ENCODE assay signal across 8 cellular contexts in the genomic region with DNA sequence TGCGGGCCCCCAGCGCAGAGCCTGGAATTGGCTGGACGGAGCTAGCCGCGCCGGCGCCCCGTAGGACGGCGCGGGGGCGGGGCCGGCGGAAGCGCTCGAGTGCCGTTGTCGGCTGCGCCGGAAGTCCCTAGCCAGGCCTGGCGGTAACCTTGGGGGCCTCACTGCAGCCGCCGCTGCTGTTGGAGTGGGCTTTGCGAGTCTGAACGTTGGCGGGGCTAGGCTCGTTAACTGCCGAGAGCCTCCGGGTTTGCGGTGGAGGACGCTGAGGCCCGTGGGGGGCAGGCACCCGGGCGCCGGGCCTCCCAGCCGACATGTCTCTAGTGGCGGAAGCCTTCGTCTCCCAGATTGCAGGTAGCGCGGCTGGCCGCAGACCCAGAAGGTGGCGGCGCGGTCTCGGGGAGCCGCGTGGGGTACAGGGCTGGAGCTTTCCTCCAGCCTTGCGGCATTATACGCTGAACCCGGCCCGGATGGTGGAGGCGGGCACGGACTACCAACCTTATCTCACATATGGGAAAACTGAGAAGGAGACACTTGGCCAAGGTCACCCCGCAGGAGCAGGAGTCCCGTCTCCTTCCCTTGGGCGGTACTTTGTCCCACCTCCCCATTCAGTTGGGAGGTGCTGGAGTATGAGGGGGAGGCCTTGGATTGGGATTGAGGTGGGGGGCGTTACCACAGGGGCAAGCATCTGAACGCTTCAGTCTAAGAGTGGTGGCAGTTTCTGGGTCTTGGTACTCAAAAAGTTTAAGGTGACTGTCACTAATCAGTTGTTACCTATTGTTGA. TPM values are rescaled to one million over a fixed set of nuclear protein-coding genes. Genes with fewer than 3 reads are reported as not detected.
DNase-seq lines count a peak whose midpoint lies in the region; ATAC-seq, FAIRE-seq and TF ChIP-seq lines count a peak whose summit lies in the region.

A gene (plus strand): TSS at position 124 of the 781 bp plus-strand sequence. CDS start 188 bp downstream, at position 312.

- BruUV-seq in endothelial cell of umbilical vein (replicated peaks; lab: Mats Ljungman, UMichigan), result TSS peak; percentile 45

- TF ChIP-seq CTCF in OCI-LY1 (IDR thresholded peaks at IDR 0.05; ENCODE audit: low read length) (peak; percentile 12; the same call in 1 of the 2 replicates), endothelial cell of umbilical vein (IDR thresholded peaks at IDR 0.05; ENCODE audit: extremely low read depth in 1 of 2, insufficient read depth in 1 of 2, low read depth in 1 of 2, low read length in 2 of 2) (peak in 1 of 2 donors; percentile 10)

- H3K79me2 ChIP-seq in OCI-LY1 (ENCODE audit: insufficient read depth, low read length) (peaks cover 24% of the 10 kb centered on the region), endothelial cell of umbilical vein (ENCODE audit: control insufficient read depth, insufficient read depth, low read length) (peaks cover 38% of the 10 kb centered on the region)

- dilution Hi-C loops in endothelial cell of umbilical vein (cut with MboI; ENCODE audit: extremely low pct_ligation_motif_present, low sequenced_read_pairs), result no loop called here

- H2AFZ ChIP-seq in OCI-LY1 (ENCODE audit: low read length) (0 out of 2 replicates have a peak within 1 kb of the TSS, but pooled peaks have one; percentile 7), endothelial cell of umbilical vein (ENCODE audit: low read depth, low read length) (peak within 1 kb of the TSS; percentile 91)

- peak; percentile 88 for TF ChIP-seq POLR2A in endothelial cell of umbilical vein (IDR thresholded peaks at IDR 0.05; ENCODE audit: low read depth, low read length)

- peaks cover 10% of the 10 kb centered on the region; the same call in 1 of the 2 replicates for H3K4me1 ChIP-seq in HUES48 (ENCODE audit: control insufficient read depth, insufficient read depth, low read length)
- H3K4me1 ChIP-seq in OCI-LY1 (ENCODE audit: insufficient read depth, low read length, severe bottlenecking), result peaks cover 14% of the 10 kb centered on the region
- peaks cover 8% of the 10 kb centered on the region for H3K4me1 ChIP-seq in endothelial cell of umbilical vein (ENCODE audit: control insufficient read depth, extremely low read depth, insufficient read depth, low read length)
- H3K4me1 ChIP-seq in mononuclear cell (ENCODE audit: insufficient read depth, low read length), result peaks cover 4% of the 10 kb centered on the region

- H3K4me2 ChIP-seq in OCI-LY1 (ENCODE audit: low read length) (peak within 1 kb of the TSS; percentile 82), endothelial cell of umbilical vein (ENCODE audit: insufficient read depth, low read length) (peak within 1 kb of the TSS; percentile 79)

- intact Hi-C loops in endothelial cell of umbilical vein (cut with micrococcal nuclease), result loop anchor here (1.0 to 2.0 kb wide), 3 partner anchors 8 to 129 kb away; no protein-coding TSS in a partner anchor

- H3K36me3 ChIP-seq in HUES48 (ENCODE audit: control insufficient read depth, insufficient read depth, low read length), result no peaks in the 10 kb centered on the region
- peaks cover 8% of the 10 kb centered on the region for H3K36me3 ChIP-seq in OCI-LY1 (ENCODE audit: insufficient read depth, low read length)
- H3K36me3 ChIP-seq in endothelial cell of umbilical vein (ENCODE audit: control insufficient read depth in 2 of 2, extremely low read depth in 1 of 2, insufficient read depth in 2 of 2, low read length in 2 of 2), result no peaks in the 10 kb centered on the region

- no peaks in the 10 kb centered on the region for H3F3A ChIP-seq in OCI-LY1 (ENCODE audit: insufficient read depth, low read length)

- CTCF ChIA-PET in endothelial cell of umbilical vein (lab: Charles Lee), result interaction anchor here (0.6 to 1.8 kb wide), 7 partner anchors 9 to 368 kb away, joined by 3 to 25 read pairs (median 3); no protein-coding TSS in a partner anchor

- H3K9me2 ChIP-seq in OCI-LY1 (ENCODE audit: low read depth, low read length), result no peaks in the 10 kb centered on the region

- H3K4me3 ChIP-seq in HUES48 (ENCODE audit: low read depth, low read length), result peak within 1 kb of the TSS; percentile 97
- peak within 1 kb of the TSS; percentile 97 for H3K4me3 ChIP-seq in OCI-LY1 (ENCODE audit: low read depth, low read length, poor library complexity, severe bottlenecking)
- peak within 1 kb of the TSS; percentile 73 to 87 (median 77) for H3K4me3 ChIP-seq in endothelial cell of umbilical vein (replicated peaks in 1 of 3; ENCODE audit: insufficient read depth in 1 of 3, low read depth in 1 of 3, low read length in 3 of 3)
- peak within 1 kb of the TSS; percentile 67 for H3K4me3 ChIP-seq in mononuclear cell (ENCODE audit: low read length)

- no peaks in the 10 kb centered on the region for H4K20me1 ChIP-seq in OCI-LY1 (ENCODE audit: insufficient read depth, low read length)
- H4K20me1 ChIP-seq in endothelial cell of umbilical vein (replicated peaks; ENCODE audit: control insufficient read depth, extremely low read depth, insufficient read depth, low read length), result no peaks in the 10 kb centered on the region

- POLR2A ChIA-PET in endothelial cell of umbilical vein (lab: Charles Lee), result interaction anchor here (1.0 kb wide), 1 partner anchor 373 kb away, joined by 13 read pairs; no protein-coding TSS in a partner anchor

- H3K27me3 ChIP-seq in HUES48 (ENCODE audit: control insufficient read depth, insufficient read depth, low read length) (no peaks in the 10 kb centered on the region; the same call in 1 of the 2 replicates), OCI-LY1 (ENCODE audit: insufficient read depth, low read length) (no peaks in the 10 kb centered on the region), endothelial cell of umbilical vein (ENCODE audit: control insufficient read depth in 2 of 2, insufficient read depth in 2 of 2, low read length in 2 of 2) (no peaks in the 10 kb centered on the region), mononuclear cell (ENCODE audit: insufficient read depth, low read length) (no peaks in the 10 kb centered on the region)

- peak within 1 kb of the TSS; percentile 91 for H3K27ac ChIP-seq in HUES48 (ENCODE audit: low read depth, low read length)
- H3K27ac ChIP-seq in OCI-LY1 (ENCODE audit: low read depth, low read length, poor library complexity, severe bottlenecking), result peak within 1 kb of the TSS; percentile 71
- peak within 1 kb of the TSS; percentile 77 for H3K27ac ChIP-seq in endothelial cell of umbilical vein (ENCODE audit: insufficient read depth, low read depth, low read length)

- peak; percentile 90 for DNase-seq in D341Med (ENCODE audit: low spot score)
- DNase-seq in activated CD8-positive, alpha-beta memory T cell treated with anti-CD3 and anti-CD28 coated beads, Interleukin-2, amount 50 U/mL, for 4 hours, result peak; percentile 69
- peak; percentile 78 for DNase-seq in endothelial cell of umbilical vein (ENCODE audit: low read depth, low spot score)
- peak; percentile 66 for DNase-seq in stimulated activated CD8-positive, alpha-beta memory T cell treated with anti-CD3 and anti-CD28 coated beads, Interleukin-4, amount 100 ng/mL, for 24 hours (ENCODE audit: low read depth)

- H3K9ac ChIP-seq in HUES48 (ENCODE audit: low read depth, low read length), result peak within 1 kb of the TSS; percentile 87
- peak within 1 kb of the TSS; percentile 95 for H3K9ac ChIP-seq in OCI-LY1 (ENCODE audit: low read length)
- H3K9ac ChIP-seq in endothelial cell of umbilical vein (replicated peaks; ENCODE audit: extremely low read depth, insufficient read depth, low read length), result peak within 1 kb of the TSS; percentile 90

- peak; percentile 26 for FAIRE-seq in endothelial cell of umbilical vein (lab: Jason Lieb, UNC)

- ATAC-seq in GM21381 (IDR thresholded peaks at IDR 0.05; ENCODE audit: unreplicated experiment), result peak; percentile 96

- H3K9me3 ChIP-seq in HUES48 (ENCODE audit: control insufficient read depth, insufficient read depth, low read length) (no peaks in the 10 kb centered on the region), OCI-LY1 (ENCODE audit: low read length) (no peaks in the 10 kb centered on the region), endothelial cell of umbilical vein (replicated peaks; ENCODE audit: control insufficient read depth, insufficient read depth, low read length) (no peaks in the 10 kb centered on the region), mononuclear cell (ENCODE audit: low read depth, low read length) (no peaks in the 10 kb centered on the region)

- H3K9me1 ChIP-seq in endothelial cell of umbilical vein (replicated peaks; ENCODE audit: control insufficient read depth, extremely low read depth, insufficient read depth, low read length), result no peaks in the 10 kb centered on the region

TF ChIP-seq in endothelial cell of umbilical vein, 7 proteins besides CTCF, POLR2A, EP300 and RAD21:
- no peak for TF ChIP-seq FOS (IDR thresholded peaks at IDR 0.05; ENCODE audit: borderline replicate concordance, insufficient read depth, low read length)
- no peak for TF ChIP-seq MYC (IDR thresholded peaks at IDR 0.05; ENCODE audit: low read depth, low read length)
- TF ChIP-seq GATA2 (IDR thresholded peaks at IDR 0.05; ENCODE audit: insufficient read depth, insufficient read length, low read depth, low read length), result no peak
- TF ChIP-seq POLR2AphosphoS5 (IDR thresholded peaks at IDR 0.05; ENCODE audit: insufficient read depth, low read depth, low read length), result peak; percentile 97

RNA-seq across cellular contexts. Expression of the gene that starts here (rescaled TPM):
- total RNA-seq in endothelial cell of umbilical vein, result 31.3 and 31.7 TPM in 2 replicates
- 23.6 and 31.3 TPM in 2 replicates for polyA plus RNA-seq in endothelial cell of umbilical vein
- 44.8 and 47.0 TPM in 2 replicates for polyA plus RNA-seq in endothelial cell of umbilical vein (2011; cell fraction: cytosol; rRNA removed)
- 48.7 and 51.9 TPM in 2 replicates for polyA plus RNA-seq in endothelial cell of umbilical vein (2011; cell fraction: nucleus; rRNA removed)
- polyA plus RNA-seq in endothelial cell of umbilical vein (2012), result 42.9 and 54.2 TPM in 2 replicates
- 12.6 and 16.6 TPM in 2 replicates for polyA minus RNA-seq in endothelial cell of umbilical vein
- 8.6 TPM for polyA minus RNA-seq in endothelial cell of umbilical vein (2011; cell fraction: cytosol; rRNA and poly(A)+ RNA removed)
- 8.6 and 37.7 TPM in 2 replicates for polyA minus RNA-seq in endothelial cell of umbilical vein (2011; cell fraction: nucleus; rRNA and poly(A)+ RNA removed)
- 5.0 TPM for total RNA-seq in mononuclear cell

Comparison
In these comparisons a context has a peak if more than half of its experiments do, and no peak if none do; other contexts are left out.
1. Peak in every context shown above with its lines: DNase-seq, ATAC-seq, H3K4me3 ChIP-seq and H3K27ac ChIP-seq.